In the genomic region with DNA sequence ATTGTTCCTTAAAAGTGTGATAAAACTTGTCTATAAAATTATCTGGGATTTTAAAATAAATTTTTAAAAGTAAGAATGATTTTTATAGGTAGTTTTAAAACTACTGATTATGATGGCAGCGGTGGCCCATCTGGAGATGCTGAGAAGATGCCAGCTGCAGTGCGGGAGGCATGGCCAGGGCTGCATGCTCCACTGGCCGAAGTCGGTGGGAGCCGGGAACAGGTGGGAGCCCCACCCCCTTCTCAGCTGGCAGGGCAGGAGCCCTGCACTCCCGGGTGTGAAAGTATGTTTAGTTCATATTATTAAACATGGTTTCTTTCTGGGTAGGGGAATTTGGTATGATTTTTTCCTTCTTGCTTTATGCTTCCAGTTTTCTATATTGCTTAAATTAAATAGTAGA, we compare ENCODE assay signal across 14 cellular contexts.
"Had no signal": no experiment of that assay in that cellular context is flagged by ENCODE, and none has a peak within 500 bp of the region (broad histone marks: within the 10 kb centered on the region; RNA-seq: fewer than 3 reads in every experiment).

No MANE protein-coding gene starts in this region.

- H3K36me3 ChIP-seq: esophagus squamous epithelium, gastroesophageal sphincter, right atrium auricular region, sigmoid colon had no signal

- H3K4me2 ChIP-seq: hepatocyte had no signal

- H3K9me3 ChIP-seq: esophagus squamous epithelium, gastroesophageal sphincter, right atrium auricular region, sigmoid colon had no signal

- H3K36me3 Mint-ChIP-seq: naive thymus-derived CD4-positive, alpha-beta T cell had no signal

- H3K27ac ChIP-seq: esophagus squamous epithelium, gastroesophageal sphincter, hepatocyte, right atrium auricular region, sigmoid colon, skin epidermis had no signal

- H3K27me3 Mint-ChIP-seq: dendritic cell treated with granulocyte-macrophage colony-stimulating factor and Interleukin-4, amounts not matched to agents 40 ng/mL and 50 ng/mL, for 4 days had no signal

- H3K4me3 ChIP-seq: esophagus squamous epithelium, gastroesophageal sphincter, hepatocyte, right atrium auricular region, sigmoid colon, skin epidermis had no signal

- ATAC-seq: effector memory CD8-positive, alpha-beta T cell; gastroesophageal sphincter; left colon; naive thymus-derived CD4-positive, alpha-beta T cell had no signal

- H3K9me3 Mint-ChIP-seq: dendritic cell treated with granulocyte-macrophage colony-stimulating factor and Interleukin-4, amounts not matched to agents 40 ng/mL and 50 ng/mL, for 4 days; effector memory CD8-positive, alpha-beta T cell had no signal

- H3K27me3 ChIP-seq: esophagus squamous epithelium, gastroesophageal sphincter, hepatocyte, right atrium auricular region, sigmoid colon had no signal

- DNase-seq: effector memory CD8-positive, alpha-beta T cell; esophagus squamous epithelium; foreskin fibroblast; left colon; naive thymus-derived CD4-positive, alpha-beta T cell; sigmoid colon; stimulated activated CD4-positive, alpha-beta T cell treated with anti-CD3 and anti-CD28 coated beads, Interleukin-2, amount 100 ng/mL, for 24 hours; stimulated activated naive CD4-positive, alpha-beta T cell; trophoblast cell had no signal

- H3K4me1 ChIP-seq: esophagus squamous epithelium, gastroesophageal sphincter, right atrium auricular region, sigmoid colon had no signal

- H3K4me1 Mint-ChIP-seq: naive thymus-derived CD4-positive, alpha-beta T cell had no signal

- H3K27ac Mint-ChIP-seq: dendritic cell treated with granulocyte-macrophage colony-stimulating factor and Interleukin-4, amounts not matched to agents 40 ng/mL and 50 ng/mL, for 4 days; effector memory CD8-positive, alpha-beta T cell; naive thymus-derived CD4-positive, alpha-beta T cell had no signal

- H3K4me3 Mint-ChIP-seq: dendritic cell treated with granulocyte-macrophage colony-stimulating factor and Interleukin-4, amounts not matched to agents 40 ng/mL and 50 ng/mL, for 4 days; effector memory CD8-positive, alpha-beta T cell; naive thymus-derived CD4-positive, alpha-beta T cell had no signal

- H2AFZ ChIP-seq: hepatocyte had no signal

- H3K79me2 ChIP-seq: hepatocyte had no signal
